Comparison of ENCODE assay signal across 1 cellular context in the genomic region with DNA sequence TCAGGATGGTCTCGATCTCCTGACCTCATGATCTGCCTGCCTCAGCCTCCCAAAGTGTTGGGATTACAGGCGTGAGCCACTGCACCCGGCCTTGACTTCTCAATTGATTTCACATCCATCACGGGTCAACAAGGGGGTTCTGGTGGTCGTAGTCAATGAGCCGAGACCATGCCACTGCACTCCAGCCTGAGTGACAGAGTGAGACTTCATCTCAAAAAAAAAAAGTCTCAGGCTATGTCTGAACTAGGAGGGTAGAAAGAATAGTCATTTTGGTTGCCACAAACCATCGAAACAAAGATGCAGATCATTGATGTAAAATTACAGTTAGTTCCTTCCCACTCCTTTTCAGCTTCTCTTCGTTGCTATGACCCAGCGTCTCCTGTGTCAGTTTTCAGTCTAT. TPM values are rescaled to one million over a fixed set of nuclear protein-coding genes. Genes with fewer than 3 reads are reported as not detected.
"Had no signal": no experiment of that assay in that cellular context is flagged by ENCODE, and none has a peak within 500 bp of the region (broad histone marks: within the 10 kb centered on the region; RNA-seq: fewer than 3 reads in every experiment).

No MANE protein-coding gene starts in this region.

RNA-seq across cellular contexts. Expression of gene SAMD11, which starts 33.5 kb away (rescaled TPM):
- total RNA-seq: MCF 10A had no signal
